ENCODE assay signal across 40 cellular contexts in genomic region chr12:21998295-21998694, GRCh38. TPM values are rescaled to one million over a fixed set of nuclear protein-coding genes. Genes with fewer than 3 reads are reported as not detected.
"Had no signal": no experiment of that assay in that cellular context is flagged by ENCODE, and none has a peak within 500 bp of the region (broad histone marks: within the 10 kb centered on the region; RNA-seq: fewer than 3 reads in every experiment).

No MANE protein-coding gene starts in this region.

- H3K9me3 ChIP-seq: adrenal gland, ascending aorta, body of pancreas, breast epithelium had no signal

- H3K36me3 Mint-ChIP-seq: activated naive CD4-positive, alpha-beta T cell treated with anti-CD3 and anti-CD28 coated beads, Interleukin-2, amount 50 U/mL, for 24 hours; activated naive CD4-positive, alpha-beta T cell treated with anti-CD3 and anti-CD28 coated beads, Interleukin-2, amount 50 U/mL, for 72 hours; activated naive CD8-positive, alpha-beta T cell; activated naive CD8-positive, alpha-beta T cell treated with anti-CD3 and anti-CD28 coated beads for 36 hours; activated naive CD8-positive, alpha-beta T cell treated with anti-CD3 and anti-CD28 coated beads, Interleukin-2, amount 10 ng/mL, durations not matched to agents 7 days and 5 days; brain had no signal

- H3K27me3 Mint-ChIP-seq: activated naive CD4-positive, alpha-beta T cell treated with anti-CD3 and anti-CD28 coated beads, Interleukin-2, amount 50 U/mL, for 24 hours; activated naive CD8-positive, alpha-beta T cell treated with anti-CD3 and anti-CD28 coated beads for 36 hours; activated T-cell treated with anti-CD3 and anti-CD28 coated beads, Interleukin-2, amount 50 U/mL, for 24 hours; central memory CD8-positive, alpha-beta T cell had no signal

- H3K9me3 Mint-ChIP-seq: activated naive CD4-positive, alpha-beta T cell treated with anti-CD3 and anti-CD28 coated beads for 36 hours; activated naive CD4-positive, alpha-beta T cell treated with anti-CD3 and anti-CD28 coated beads, Interleukin-2, amount 50 U/mL, for 24 hours; activated naive CD4-positive, alpha-beta T cell treated with anti-CD3 and anti-CD28 coated beads, Interleukin-2, amount 50 U/mL, for 72 hours; activated naive CD8-positive, alpha-beta T cell treated with anti-CD3 and anti-CD28 coated beads for 36 hours; activated naive CD8-positive, alpha-beta T cell treated with anti-CD3 and anti-CD28 coated beads, Interleukin-2, amount 10 ng/mL, durations not matched to agents 7 days and 5 days; activated naive CD8-positive, alpha-beta T cell treated with anti-CD3 and anti-CD28 coated beads, Interleukin-2, amount 50 U/mL, for 24 hours; activated T-cell treated with anti-CD3 and anti-CD28 coated beads, Interleukin-2, amount 50 U/mL, for 24 hours; activated T-cell treated with anti-CD3 and anti-CD28 coated beads, Interleukin-2, amount 50 U/mL, for 4 hours; activated T-cell treated with anti-CD3 and anti-CD28 coated beads, Interleukin-2, amount 50 U/mL, for 72 hours; activated T-helper 1 cell treated with anti-CD3 and anti-CD28 coated beads, Interleukin-12 subunit alpha, Interleukin-12 subunit beta, Interleukin-2, Interleukin-4 antibody, amounts not matched to agents 30 ng/mL and 10 ng/mL and 1 ng/mL, durations not matched to agents 14 hours and 24 hours and 36 hours; activated T-helper 17 cell treated with anti-CD3 and anti-CD28 coated beads, Interleukin-2, amount 50 U/mL, for 72 hours; activated T-helper 2 cell treated with anti-CD3 and anti-CD28 coated beads, Interferon-gamma antibody, Interleukin-2, Interleukin-4, amounts not matched to agents 10 μg/mL and 5 μg/mL and 100 μg/mL, durations not matched to agents 14 hours and 24 hours and 36 hours; brain; central memory CD8-positive, alpha-beta T cell had no signal

- H3K27ac Mint-ChIP-seq: activated naive CD4-positive, alpha-beta T cell treated with anti-CD3 and anti-CD28 coated beads for 36 hours; activated naive CD4-positive, alpha-beta T cell treated with anti-CD3 and anti-CD28 coated beads, Interleukin-2, amount 50 U/mL, for 24 hours; activated naive CD4-positive, alpha-beta T cell treated with anti-CD3 and anti-CD28 coated beads, Interleukin-2, amount 50 U/mL, for 72 hours; activated naive CD8-positive, alpha-beta T cell; activated naive CD8-positive, alpha-beta T cell treated with anti-CD3 and anti-CD28 coated beads for 36 hours; activated naive CD8-positive, alpha-beta T cell treated with anti-CD3 and anti-CD28 coated beads, Interleukin-2, amount 10 ng/mL, durations not matched to agents 7 days and 5 days; activated naive CD8-positive, alpha-beta T cell treated with anti-CD3 and anti-CD28 coated beads, Interleukin-2, amount 50 U/mL, for 24 hours; activated T-cell treated with anti-CD3 and anti-CD28 coated beads, Interleukin-2, amount 50 U/mL, for 24 hours; activated T-cell treated with anti-CD3 and anti-CD28 coated beads, Interleukin-2, amount 50 U/mL, for 72 hours; activated T-helper 1 cell treated with anti-CD3 and anti-CD28 coated beads, Interleukin-12 subunit alpha, Interleukin-12 subunit beta, Interleukin-2, Interleukin-4 antibody, amounts not matched to agents 30 ng/mL and 10 ng/mL and 1 ng/mL, durations not matched to agents 14 hours and 24 hours and 36 hours; activated T-helper 17 cell treated with anti-CD3 and anti-CD28 coated beads, Interleukin-2, amount 50 U/mL, for 72 hours; activated T-helper 2 cell treated with anti-CD3 and anti-CD28 coated beads, Interferon-gamma antibody, Interleukin-2, Interleukin-4, amounts not matched to agents 10 μg/mL and 5 μg/mL and 100 μg/mL, durations not matched to agents 14 hours and 24 hours and 36 hours; brain had no signal

- H3K27ac ChIP-seq: adrenal gland, ascending aorta, brain microvascular endothelial cell, breast epithelium, cardiac muscle cell had no signal

- ATAC-seq: activated naive CD4-positive, alpha-beta T cell treated with anti-CD3 and anti-CD28 coated beads, Interleukin-2, amount 50 U/mL, for 72 hours; activated naive CD8-positive, alpha-beta T cell treated with anti-CD3 and anti-CD28 coated beads, Interleukin-2, amount 50 U/mL, for 24 hours; activated T-cell treated with anti-CD3 and anti-CD28 coated beads, Interleukin-2, amount 50 U/mL, for 4 hours; activated T-cell treated with anti-CD3 and anti-CD28 coated beads, Interleukin-2, amount 50 U/mL, for 72 hours; activated T-helper 17 cell treated with anti-CD3 and anti-CD28 coated beads, Interleukin-2, amount 50 U/mL, for 72 hours had no signal

- H3K27me3 ChIP-seq: adrenal gland, ascending aorta, body of pancreas, brain microvascular endothelial cell, breast epithelium, cardiac muscle cell had no signal

- H3K4me3 Mint-ChIP-seq: activated naive CD4-positive, alpha-beta T cell treated with anti-CD3 and anti-CD28 coated beads for 36 hours; activated naive CD4-positive, alpha-beta T cell treated with anti-CD3 and anti-CD28 coated beads, Interleukin-2, amount 50 U/mL, for 24 hours; activated naive CD8-positive, alpha-beta T cell; activated naive CD8-positive, alpha-beta T cell treated with anti-CD3 and anti-CD28 coated beads for 36 hours; activated naive CD8-positive, alpha-beta T cell treated with anti-CD3 and anti-CD28 coated beads, Interleukin-2, amount 10 ng/mL, durations not matched to agents 7 days and 5 days; activated naive CD8-positive, alpha-beta T cell treated with anti-CD3 and anti-CD28 coated beads, Interleukin-2, amount 50 U/mL, for 24 hours; activated T-cell treated with anti-CD3 and anti-CD28 coated beads, Interleukin-2, amount 50 U/mL, for 24 hours; activated T-cell treated with anti-CD3 and anti-CD28 coated beads, Interleukin-2, amount 50 U/mL, for 4 hours; activated T-cell treated with anti-CD3 and anti-CD28 coated beads, Interleukin-2, amount 50 U/mL, for 72 hours; activated T-helper 1 cell treated with anti-CD3 and anti-CD28 coated beads, Interleukin-12 subunit alpha, Interleukin-12 subunit beta, Interleukin-2, Interleukin-4 antibody, amounts not matched to agents 30 ng/mL and 10 ng/mL and 1 ng/mL, durations not matched to agents 14 hours and 24 hours and 36 hours; activated T-helper 17 cell treated with anti-CD3 and anti-CD28 coated beads, Interleukin-2, amount 50 U/mL, for 72 hours; brain; central memory CD8-positive, alpha-beta T cell had no signal

- H3K4me1 ChIP-seq: adrenal gland, ascending aorta, breast epithelium had no signal

- FAIRE-seq: astrocyte, bronchial epithelial cell had no signal

- DNase-seq: activated effector memory CD4-positive, alpha-beta T cell treated with anti-CD3 and anti-CD28 coated beads, Interleukin-2, amount 50 U/mL, for 16 hours; activated effector memory CD4-positive, alpha-beta T cell treated with Interleukin-2 at 50 U/mL for 16 hours; activated gamma-delta T cell; activated gamma-delta T cell treated with Interleukin-2 at 50 U/mL for 16 hours; activated naive CD4-positive, alpha-beta T cell; activated naive CD4-positive, alpha-beta T cell treated with anti-CD3 and anti-CD28 coated beads for 36 hours; activated naive CD4-positive, alpha-beta T cell treated with anti-CD3 and anti-CD28 coated beads, Interleukin-2, amount 50 U/mL, for 16 hours; activated naive CD4-positive, alpha-beta T cell treated with Interleukin-2 at 50 U/mL for 16 hours; activated naive CD8-positive, alpha-beta T cell treated with anti-CD3 and anti-CD28 coated beads for 36 hours; activated naive CD8-positive, alpha-beta T cell treated with anti-CD3 and anti-CD28 coated beads, Interleukin-2, amount 10 ng/mL, durations not matched to agents 7 days and 5 days; activated naive CD8-positive, alpha-beta T cell treated with anti-CD3 and anti-CD28 coated beads, Interleukin-2, amount 50 U/mL, for 24 hours; activated T-cell treated with anti-CD3 and anti-CD28 coated beads for 4 hours; activated T-cell treated with anti-CD3 and anti-CD28 coated beads, Interleukin-2, amount 50 U/mL, for 1 hour; activated T-cell treated with anti-CD3 and anti-CD28 coated beads, Interleukin-2, amount 50 U/mL, for 24 hours; activated T-cell treated with anti-CD3 and anti-CD28 coated beads, Interleukin-2, amount 50 U/mL, for 4 hours; activated T-cell treated with anti-CD3 and anti-CD28 coated beads, Interleukin-2, amount 50 U/mL, for 48 hours; activated T-cell treated with anti-CD3 and anti-CD28 coated beads, Interleukin-2, amount 50 U/mL, for 72 hours; adrenal gland; amniotic stem cell; amygdala; anterior cingulate cortex; aorta; body of pancreas; brain microvascular endothelial cell; caudate nucleus; central memory CD4-positive, alpha-beta T cell; cerebellar nuclear complex had no signal

- H3K36me3 ChIP-seq: adrenal gland, ascending aorta, brain microvascular endothelial cell, breast epithelium, cardiac muscle cell had no signal

- H3K4me1 Mint-ChIP-seq: activated naive CD8-positive, alpha-beta T cell treated with anti-CD3 and anti-CD28 coated beads for 36 hours; activated naive CD8-positive, alpha-beta T cell treated with anti-CD3 and anti-CD28 coated beads, Interleukin-2, amount 50 U/mL, for 24 hours; activated T-helper 17 cell treated with anti-CD3 and anti-CD28 coated beads, Interleukin-2, amount 50 U/mL, for 72 hours; brain had no signal

- H3K4me3 ChIP-seq: adrenal gland, ascending aorta, body of pancreas, breast epithelium, cardiac muscle cell had no signal

RNA-seq across cellular contexts. Expression of gene ABCC9, which starts 57.1 kb away (rescaled TPM):
- total RNA-seq: activated naive CD4-positive, alpha-beta T cell treated with anti-CD3 and anti-CD28 coated beads for 36 hours; activated naive CD4-positive, alpha-beta T cell treated with anti-CD3 and anti-CD28 coated beads, Interleukin-2, amount 50 U/mL, for 72 hours; activated naive CD8-positive, alpha-beta T cell treated with anti-CD3 and anti-CD28 coated beads for 36 hours; activated naive CD8-positive, alpha-beta T cell treated with anti-CD3 and anti-CD28 coated beads, Interleukin-2, amount 10 ng/mL, durations not matched to agents 7 days and 5 days; activated T-helper 1 cell treated with anti-CD3 and anti-CD28 coated beads, Interleukin-12 subunit alpha, Interleukin-12 subunit beta, Interleukin-2, Interleukin-4 antibody, amounts not matched to agents 30 ng/mL and 10 ng/mL and 1 ng/mL, durations not matched to agents 14 hours and 24 hours and 36 hours had no signal
